In the genomic region with DNA sequence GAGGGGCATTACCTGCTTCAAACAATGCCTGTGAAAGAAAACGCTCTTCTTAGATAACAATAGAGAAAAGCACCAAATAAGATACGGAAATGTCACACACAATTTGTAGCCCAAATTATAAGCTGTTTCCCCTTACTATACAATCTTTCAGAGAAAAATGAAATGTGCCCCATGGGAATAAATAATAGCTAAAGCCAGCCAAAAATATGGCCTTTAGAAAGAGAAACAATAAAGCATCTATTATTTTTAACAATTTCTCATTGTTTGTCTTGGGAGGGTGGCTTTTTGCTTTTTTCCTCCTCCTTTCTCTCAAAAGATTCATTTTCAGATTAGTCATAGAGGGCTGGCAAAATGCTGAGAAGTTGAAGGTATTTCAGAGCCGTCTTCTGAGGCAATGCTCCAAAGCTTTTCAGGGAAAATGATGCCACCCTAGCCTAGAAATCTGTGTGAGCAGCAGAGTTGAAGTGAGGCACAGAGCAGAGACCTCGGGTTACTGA, we compare ENCODE assay signal across 19 cellular contexts.
DNase-seq lines count a peak whose midpoint lies in the region; ATAC-seq and TF ChIP-seq lines count a peak whose summit lies in the region.
"Had no signal": no experiment of that assay in that cellular context is flagged by ENCODE, and none has a peak within 500 bp of the region (broad histone marks: within the 10 kb centered on the region; RNA-seq: fewer than 3 reads in every experiment).

No MANE protein-coding gene starts in this region.

- H3K9me3 Mint-ChIP-seq in mesothelial cell of epicardium: peaks cover 10% of the 10 kb centered on the region
- peaks cover 0 to 4% (median 0%) of the 10 kb centered on the region in 9 donors for H3K9me3 Mint-ChIP-seq in naive thymus-derived CD8-positive, alpha-beta T cell

- H3K4me3 ChIP-seq in upper lobe of left lung: no peak overlapping the region
- H3K4me3 ChIP-seq: body of pancreas, heart left ventricle, psoas muscle, thyroid gland had no signal

- WGBS in upper lobe of left lung, 2 donors: 59 to 62% methylated on average over 4 of the region's 4 CpGs

- TF ChIP-seq CTCF in mesothelial cell of epicardium (IDR thresholded peaks at IDR 0.05; ENCODE audit: unreplicated experiment) (no peak), upper lobe of left lung (IDR thresholded peaks at IDR 0.05) (no peak)

- H3K27me3 Mint-ChIP-seq in mesothelial cell of epicardium (ENCODE audit: low read depth): no peaks in the 10 kb centered on the region
- peaks cover 0 to 2% (median 0%) of the 10 kb centered on the region in 5 donors for H3K27me3 Mint-ChIP-seq in naive thymus-derived CD8-positive, alpha-beta T cell

- peaks cover 0 to 3% (median 0%) of the 10 kb centered on the region in 4 donors for H3K4me1 ChIP-seq in upper lobe of left lung
- H3K4me1 ChIP-seq: body of pancreas, psoas muscle had no signal

- no peak overlapping the region for H3K4me3 Mint-ChIP-seq in mesothelial cell of epicardium
- no peak overlapping the region for H3K4me3 Mint-ChIP-seq in naive thymus-derived CD8-positive, alpha-beta T cell
- H3K4me3 Mint-ChIP-seq: WTC11 had no signal

- H3K36me3 Mint-ChIP-seq in mesothelial cell of epicardium: no peaks in the 10 kb centered on the region
- no peaks in the 10 kb centered on the region for H3K36me3 Mint-ChIP-seq in naive thymus-derived CD8-positive, alpha-beta T cell
- H3K36me3 Mint-ChIP-seq: WTC11 had no signal

- no peaks in the 10 kb centered on the region for H3K9me3 ChIP-seq in upper lobe of left lung
- H3K9me3 ChIP-seq: body of pancreas, heart left ventricle, psoas muscle, thyroid gland had no signal

- peaks cover 5% of the 10 kb centered on the region for H3K4me1 Mint-ChIP-seq in mesothelial cell of epicardium
- H3K4me1 Mint-ChIP-seq in naive thymus-derived CD8-positive, alpha-beta T cell: no peaks in the 10 kb centered on the region
- H3K4me1 Mint-ChIP-seq: WTC11 had no signal

- H3K27ac ChIP-seq in upper lobe of left lung: no peak overlapping the region
- H3K27ac ChIP-seq: body of pancreas, psoas muscle, thyroid gland had no signal

- no peak for TF ChIP-seq EP300 in upper lobe of left lung (IDR thresholded peaks at IDR 0.05)

- POLR2A ChIA-PET in naive thymus-derived CD8-positive, alpha-beta T cell (lab: Charles Lee): no interaction called here

- ATAC-seq in upper lobe of left lung (ENCODE audit: low FRiP score in 2 of 2): no peak
- ATAC-seq in naive thymus-derived CD8-positive, alpha-beta T cell: no peak
- ATAC-seq in GM21390 (IDR thresholded peaks at IDR 0.05; ENCODE audit: unreplicated experiment): no peak
- ATAC-seq: body of pancreas, left colon, psoas muscle, WTC11 had no signal

- peak overlapping the region; percentile 53 for H3K27ac Mint-ChIP-seq in mesothelial cell of epicardium
- no peak overlapping the region for H3K27ac Mint-ChIP-seq in naive thymus-derived CD8-positive, alpha-beta T cell
- H3K27ac Mint-ChIP-seq: WTC11 had no signal

- no peaks in the 10 kb centered on the region for H3K36me3 ChIP-seq in upper lobe of left lung
- H3K36me3 ChIP-seq: heart left ventricle, thyroid gland had no signal

- H3K27me3 ChIP-seq in upper lobe of left lung: no peaks in the 10 kb centered on the region
- H3K27me3 ChIP-seq: body of pancreas, heart left ventricle, thyroid gland had no signal

- no peak for TF ChIP-seq POLR2A in upper lobe of left lung (IDR thresholded peaks at IDR 0.05)

- DNase-seq in AG08395 (ENCODE audit: low spot score) (peak; percentile 55), RPMI7951 (ENCODE audit: low read depth) (peak; percentile 35), dedifferentiated amniotic fluid mesenchymal stem cell (ENCODE audit: extremely low spot score) (peak; percentile 57), mesothelial cell of epicardium (ENCODE audit: low spot score in 2 of 2, unreplicated experiment in 2 of 2) (no peak), upper lobe of left lung (no peak), NCI-H1930 (lab: John Stamatoyannopoulos, UW) (no peak)
- no peak for DNase-seq in naive thymus-derived CD8-positive, alpha-beta T cell
- DNase-seq: activated gamma-delta T cell treated with Interleukin-2 at 50 U/mL for 16 hours; body of pancreas; heart left ventricle; Karpas-422; left colon; NCI-H1436 treated with DMSO at 0.1 percent for 48 hours; NCI-H524; psoas muscle; stimulated activated CD4-positive, alpha-beta T cell treated with anti-CD3 and anti-CD28 coated beads, Interleukin-2, amount 100 ng/mL, for 24 hours; thyroid gland had no signal

Comparison
In these comparisons a context has a peak if more than half of its experiments do, and no peak if none do; other contexts are left out.
1. DNase-seq: peak in AG08395 (single experiment), RPMI7951 (single experiment) and dedifferentiated amniotic fluid mesenchymal stem cell (single experiment); none in mesothelial cell of epicardium (0 of 2), upper lobe of left lung (0 of 2), naive thymus-derived CD8-positive, alpha-beta T cell (0 of 10) and NCI-H1930 (0 of 2).